In the genomic region with DNA sequence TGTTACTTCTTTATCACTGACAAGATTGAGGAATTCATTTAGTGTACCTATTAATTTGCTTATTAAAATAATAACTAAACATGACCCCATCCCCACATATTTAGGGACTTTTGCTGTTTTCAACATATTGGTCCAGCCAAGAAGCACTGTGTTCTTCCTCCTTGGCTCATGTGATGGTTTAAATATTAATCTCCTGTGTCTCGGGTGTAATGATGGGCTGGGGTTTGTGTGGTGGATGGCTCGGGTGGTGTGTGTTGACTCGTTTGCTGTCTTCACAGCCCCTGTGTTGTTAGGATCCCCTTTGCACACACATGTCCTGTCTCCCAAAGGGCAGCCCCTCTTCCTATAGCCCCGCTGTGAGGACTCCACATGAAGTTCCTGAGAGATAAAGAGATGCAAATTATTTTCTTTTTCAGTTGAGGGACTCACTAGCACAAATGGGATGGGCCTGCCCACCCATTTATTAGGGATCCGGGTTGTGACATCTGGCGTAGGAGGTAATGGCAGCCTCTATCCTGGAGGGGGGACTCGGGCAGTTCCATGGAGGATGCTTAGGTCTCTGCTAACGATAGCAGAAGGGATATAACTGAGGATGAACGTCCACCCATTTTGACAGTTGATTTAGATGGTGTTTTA, we compare ENCODE assay signal across 25 cellular contexts. TPM values are rescaled to one million over a fixed set of nuclear protein-coding genes. Genes with fewer than 3 reads are reported as not detected.
A peak's percentile ranks its signal among the peaks of the same experiment; 100 is the strongest.
DNase-seq lines count a peak whose midpoint lies in the region; ATAC-seq and TF ChIP-seq lines count a peak whose summit lies in the region.
"Had no signal": no experiment of that assay in that cellular context is flagged by ENCODE, and none has a peak within 500 bp of the region (broad histone marks: within the 10 kb centered on the region; RNA-seq: fewer than 3 reads in every experiment).

No MANE protein-coding gene starts in this region.

- no peaks in the 10 kb centered on the region for H3K36me3 ChIP-seq in H7 (replicated peaks; ENCODE audit: control insufficient read depth, insufficient read depth, low read length)
- no peaks in the 10 kb centered on the region for H3K36me3 ChIP-seq in ascending aorta
- H3K36me3 ChIP-seq in psoas muscle (ENCODE audit: insufficient read depth in 1 of 2, low read depth in 1 of 2) = no peaks in the 10 kb centered on the region
- H3K36me3 ChIP-seq: gastroesophageal sphincter, SJCRH30 had no signal

- peak overlapping the region; percentile 19 to 44 for H3K27ac ChIP-seq in ascending aorta
- H3K27ac ChIP-seq in psoas muscle = peak overlapping the region; percentile 83
- H3K27ac ChIP-seq: gastroesophageal sphincter, SJCRH30, skin epidermis had no signal

- intact Hi-C loops in ascending aorta (cut with DNase I) (loop anchor here (5.0 kb wide), 1 partner anchor 71 kb away; no protein-coding TSS in a partner anchor), psoas muscle (cut with DNase I) (no loop called here)

- H3K4me1 ChIP-seq in ascending aorta (peaks cover 0 to 15% of the 10 kb centered on the region in 2 donors), psoas muscle (peaks cover 29% of the 10 kb centered on the region)
- H3K4me1 ChIP-seq: SJCRH30 had no signal

- WGBS in psoas muscle, 3 donors = 65 to 83% (median 66%) methylated on average over 9 of the region's 9 CpGs

- DNase-seq in H7 (peak; percentile 61), ascending aorta (ENCODE audit: low spot score in 2 of 2) (peak in 1 of 2 donors; percentile 58), iPS-NIHi11 (ENCODE audit: low spot score) (peak; percentile 32), psoas muscle (no peak), erythroblast (lab: John Stamatoyannopoulos, UW) (no peak), NCI-H1105 treated with DMSO at 0.1 percent for 48 hours (lab: John Stamatoyannopoulos, UW) (no peak)
- no peak for DNase-seq in stimulated activated CD4-positive, alpha-beta T cell treated with anti-CD3 and anti-CD28 coated beads, Interleukin-15, amount 100 ng/mL, for 24 hours
- DNase-seq: activated CD4-positive, alpha-beta T cell treated with anti-CD3 and anti-CD28 coated beads, Interleukin-2, amount 50 U/mL, for 4 hours; activated CD4-positive, CD25-positive, alpha-beta regulatory T cell; activated naive CD4-positive, alpha-beta T cell treated with anti-CD3 and anti-CD28 coated beads, Interleukin-2, amount 10 ng/mL, durations not matched to agents 7 days and 5 days; Calu3; cortex of kidney; left ventricle myocardium superior; naive thymus-derived CD4-positive, alpha-beta T cell; NCI-H2171; SJCRH30; stimulated activated CD4-positive, alpha-beta T cell treated with anti-CD3 and anti-CD28 coated beads, Interleukin-2, amount 100 ng/mL, for 24 hours had no signal

- TF ChIP-seq CTCF in ascending aorta (IDR thresholded peaks at IDR 0.05) = no peak
- no peak for TF ChIP-seq CTCF in psoas muscle (IDR thresholded peaks at IDR 0.05)

- H3K4me3 ChIP-seq in H7 (ENCODE audit: insufficient read depth, low read depth, low read length) (no peak overlapping the region), ascending aorta (no peak overlapping the region), psoas muscle (no peak overlapping the region)
- H3K4me3 ChIP-seq: gastroesophageal sphincter, hepatocyte, SJCRH30, skin epidermis had no signal

- H3K27me3 ChIP-seq in H7 (ENCODE audit: control insufficient read depth, insufficient read depth, low read length) (no peaks in the 10 kb centered on the region), ascending aorta (no peaks in the 10 kb centered on the region), psoas muscle (ENCODE audit: insufficient read depth in 3 of 3, low read length in 2 of 3) (no peaks in the 10 kb centered on the region)
- H3K27me3 ChIP-seq: gastroesophageal sphincter, hepatocyte, SJCRH30 had no signal

- H3K9me3 ChIP-seq in ascending aorta = no peaks in the 10 kb centered on the region
- H3K9me3 ChIP-seq in psoas muscle = no peaks in the 10 kb centered on the region
- H3K9me3 ChIP-seq: gastroesophageal sphincter, SJCRH30 had no signal

- no peak for TF ChIP-seq POLR2A in erythroblast (IDR thresholded peaks at IDR 0.05; ENCODE audit: low read length)

- ATAC-seq in psoas muscle = no peak
- no peak for ATAC-seq in GM18867 (IDR thresholded peaks at IDR 0.05; ENCODE audit: unreplicated experiment)
- ATAC-seq: gastroesophageal sphincter; HepG2; naive thymus-derived CD4-positive, alpha-beta T cell; Panc1 had no signal

RNA-seq across cellular contexts. Expression of a gene that starts 53.4 kb away (rescaled TPM):
- 1.8 and 2.1 TPM in 2 replicates for total RNA-seq in H7 (2014; rRNA removed; shearing (Covaris generic))
- total RNA-seq in ascending aorta (12.7 TPM), psoas muscle (10 to 100 TPM; 20.2 to 98.2 (median 33.5) TPM)
- 10 to 100 TPM in 2 of 3 donors, 1 to 10 TPM in 1; 5.4 to 13.7 (median 10.8) TPM for polyA plus RNA-seq in psoas muscle
- total RNA-seq: activated T-helper 1 cell treated with anti-CD3 and anti-CD28 coated beads, Interleukin-12 subunit alpha, Interleukin-12 subunit beta, Interleukin-2, Interleukin-4 antibody, amounts not matched to agents 30 ng/mL and 10 ng/mL and 1 ng/mL, durations not matched to agents 14 hours and 24 hours and 36 hours; naive thymus-derived CD4-positive, alpha-beta T cell had no signal
- polyA plus RNA-seq: CD14-positive monocyte; HepG2; naive thymus-derived CD4-positive, alpha-beta T cell had no signal

Comparison
In these comparisons a context has a peak if more than half of its experiments do, and no peak if none do; other contexts are left out.
1. DNase-seq: peak in H7 (single experiment) and iPS-NIHi11 (single experiment); none in psoas muscle (0 of 2), erythroblast (0 of 2), stimulated activated CD4-positive, alpha-beta T cell treated with anti-CD3 and anti-CD28 coated beads, Interleukin-15, amount 100 ng/mL, for 24 hours (single experiment) and NCI-H1105 treated with DMSO at 0.1 percent for 48 hours (single experiment).